In genomic region chr17:80187090-80187489, GRCh38 we compare ENCODE assay signal across 15 cellular contexts. TPM values are rescaled to one million over a fixed set of nuclear protein-coding genes. Genes with fewer than 3 reads are reported as not detected.
DNase-seq lines count a peak whose midpoint lies in the region; ATAC-seq and TF ChIP-seq lines count a peak whose summit lies in the region.
"Had no signal": no experiment of that assay in that cellular context is flagged by ENCODE, and none has a peak within 500 bp of the region (broad histone marks: within the 10 kb centered on the region; RNA-seq: fewer than 3 reads in every experiment).

No MANE protein-coding gene starts in this region.

- H3K9me3 ChIP-seq in RWPE2 (ENCODE audit: severe bottlenecking), result no peaks in the 10 kb centered on the region
- H3K9me3 ChIP-seq in effector memory CD4-positive, alpha-beta T cell (ENCODE audit: control insufficient read depth, low read length), result no peaks in the 10 kb centered on the region

- no peaks in the 10 kb centered on the region for H3K27me3 ChIP-seq in RWPE2 (ENCODE audit: insufficient read depth, poor library complexity, severe bottlenecking)
- H3K27me3 ChIP-seq in effector memory CD4-positive, alpha-beta T cell (replicated peaks; ENCODE audit: control insufficient read depth, insufficient read depth, low read length, poor library complexity, severe bottlenecking), result no peaks in the 10 kb centered on the region

- TF ChIP-seq CTCF in RWPE2 (IDR thresholded peaks at IDR 0.05; ENCODE audit: poor library complexity, severe bottlenecking), result no peak

- peaks cover 8% of the 10 kb centered on the region for H3K4me1 ChIP-seq in RWPE2 (ENCODE audit: insufficient read depth, poor library complexity, severe bottlenecking)
- no peaks in the 10 kb centered on the region for H3K4me1 ChIP-seq in effector memory CD4-positive, alpha-beta T cell (ENCODE audit: control insufficient read depth, insufficient read depth, low read length, poor library complexity, severe bottlenecking)

- H3K4me3 ChIP-seq in RWPE2 (ENCODE audit: severe bottlenecking), result no peak overlapping the region
- no peak overlapping the region for H3K4me3 ChIP-seq in skeletal muscle cell (ENCODE audit: low read depth, low read length)
- no peak overlapping the region for H3K4me3 ChIP-seq in effector memory CD4-positive, alpha-beta T cell (ENCODE audit: insufficient read depth, low read depth, low read length, poor library complexity, severe bottlenecking)
- H3K4me3 ChIP-seq: lung had no signal

- no peaks in the 10 kb centered on the region for H3K36me3 ChIP-seq in RWPE2 (ENCODE audit: low read depth)
- no peaks in the 10 kb centered on the region for H3K36me3 ChIP-seq in effector memory CD4-positive, alpha-beta T cell (ENCODE audit: control insufficient read depth, insufficient read depth, low read length)

- H3K27ac ChIP-seq in RWPE2 (ENCODE audit: poor library complexity, severe bottlenecking), result peak overlapping the region; percentile 53
- no peak overlapping the region for H3K27ac ChIP-seq in effector memory CD4-positive, alpha-beta T cell (ENCODE audit: insufficient read depth, low read length, poor library complexity, severe bottlenecking)
- H3K27ac ChIP-seq: KMS-11 had no signal

- DNase-seq in Daoy (ENCODE audit: low read depth) (peak; percentile 27), RWPE2 (ENCODE audit: low spot score) (no peak), fibroblast of gingiva (ENCODE audit: low read depth) (peak; percentile 45), skeletal muscle cell (ENCODE audit: low read depth) (peak; percentile 10), AML-193 (lab: John Stamatoyannopoulos, UW) (no peak), NCI-H2171 (lab: John Stamatoyannopoulos, UW) (no peak)
- no peak for DNase-seq in effector memory CD4-positive, alpha-beta T cell
- DNase-seq: activated CD4-positive, CD25-positive, alpha-beta regulatory T cell treated with anti-CD3 and anti-CD28 coated beads, Interleukin-2, amount 50 U/mL, for 72 hours; CD8-positive, alpha-beta memory T cell; SHP77 had no signal

- peak; percentile 74 for ATAC-seq in RWPE2 (ENCODE audit: low read depth)
- ATAC-seq in GM19023 (IDR thresholded peaks at IDR 0.05; ENCODE audit: unreplicated experiment), result no peak

RNA-seq across cellular contexts. Expression of gene CARD14, which starts 17.3 kb away (rescaled TPM):
- not detected in 2 replicates for total RNA-seq in Daoy (2014; rRNA removed; shearing (Covaris generic))
- total RNA-seq: activated T-helper 1 cell treated with anti-CD3 and anti-CD28 coated beads, Interleukin-12 subunit alpha, Interleukin-12 subunit beta, Interleukin-2, Interleukin-4 antibody, amounts not matched to agents 30 ng/mL and 10 ng/mL and 1 ng/mL, durations not matched to agents 14 hours and 24 hours and 36 hours; CD8-positive, alpha-beta memory T cell; pulmonary artery endothelial cell had no signal

RNA-seq across cellular contexts. Expression of gene SGSH, which starts 33.0 kb away (rescaled TPM):
- 2.1 and 2.4 TPM in 2 replicates for total RNA-seq in Daoy (2014; rRNA removed; shearing (Covaris generic))

RNA-seq across cellular contexts. Expression of gene SLC26A11, which starts 33.1 kb away (rescaled TPM):
- total RNA-seq in Daoy (2014; rRNA removed; shearing (Covaris generic)), result 0.69 and 1.9 TPM in 2 replicates

RNA-seq across cellular contexts. Expression of gene EIF4A3, which starts 40.2 kb away (rescaled TPM):
- total RNA-seq in Daoy (2014; rRNA removed; shearing (Covaris generic)), result 105 and 186 TPM in 2 replicates

Comparison
In these comparisons a context has a peak if more than half of its experiments do, and no peak if none do; other contexts are left out.
1. DNase-seq: peak in Daoy (single experiment), fibroblast of gingiva (single experiment) and skeletal muscle cell (single experiment); none in RWPE2 (single experiment), AML-193 (0 of 2), NCI-H2171 (single experiment) and effector memory CD4-positive, alpha-beta T cell (0 of 3).